16 cellular contexts compared by ENCODE assay signal in genomic region chr7:37277513-37277912, GRCh38.
DNase-seq lines count a peak whose midpoint lies in the region; ATAC-seq lines count a peak whose summit lies in the region.
"Had no signal": no experiment of that assay in that cellular context is flagged by ENCODE, and none has a peak within 500 bp of the region (broad histone marks: within the 10 kb centered on the region; RNA-seq: fewer than 3 reads in every experiment).

No MANE protein-coding gene starts in this region.

- H3K4me3 Mint-ChIP-seq in activated CD4-positive, alpha-beta T cell treated with anti-CD3 and anti-CD28 coated beads, Interleukin-2, amount 10 ng/mL, durations not matched to agents 24 days and 14 days: no peak overlapping the region
- H3K4me3 Mint-ChIP-seq: CD4-positive, alpha-beta T cell; H9 had no signal

- DNase-seq in activated CD4-positive, alpha-beta T cell treated with anti-CD3 and anti-CD28 coated beads, Interleukin-2, amount 10 ng/mL, durations not matched to agents 24 days and 14 days: peak; percentile 45
- no peak for DNase-seq in activated CD4-positive, alpha-beta T cell treated with anti-CD3 and anti-CD28 coated beads for 1 hour
- DNase-seq in islet precursor cell: peak; percentile 68
- DNase-seq in substantia nigra (lab: John Stamatoyannopoulos, UW): no peak
- no peak for DNase-seq in NCI-H526 treated with DMSO at 0.1 percent for 48 hours (lab: John Stamatoyannopoulos, UW)
- DNase-seq in NCI-H187 treated with DMSO at 0.1 percent for 48 hours (lab: John Stamatoyannopoulos, UW): no peak
- DNase-seq: AML-193; CD4-positive, alpha-beta T cell; DMS79 treated with DMSO at 0.1 percent for 48 hours; EL; GOT3; H9 had no signal

- no peaks in the 10 kb centered on the region for H3K27me3 Mint-ChIP-seq in activated CD4-positive, alpha-beta T cell treated with anti-CD3 and anti-CD28 coated beads, Interleukin-2, amount 10 ng/mL, durations not matched to agents 24 days and 14 days
- H3K27me3 Mint-ChIP-seq: CD4-positive, alpha-beta T cell had no signal

- peaks cover 27% of the 10 kb centered on the region for H3K36me3 Mint-ChIP-seq in activated CD4-positive, alpha-beta T cell treated with anti-CD3 and anti-CD28 coated beads, Interleukin-2, amount 10 ng/mL, durations not matched to agents 24 days and 14 days (ENCODE audit: low read depth)

- no peak overlapping the region for H3K27ac Mint-ChIP-seq in activated CD4-positive, alpha-beta T cell treated with anti-CD3 and anti-CD28 coated beads, Interleukin-2, amount 10 ng/mL, durations not matched to agents 24 days and 14 days
- H3K27ac Mint-ChIP-seq: CD4-positive, alpha-beta T cell; H9 had no signal

- H3K4me1 Mint-ChIP-seq in activated CD4-positive, alpha-beta T cell treated with anti-CD3 and anti-CD28 coated beads, Interleukin-2, amount 10 ng/mL, durations not matched to agents 24 days and 14 days: peaks cover 28% of the 10 kb centered on the region

- ATAC-seq in HG02973 (IDR thresholded peaks at IDR 0.05; ENCODE audit: unreplicated experiment): no peak

- intact Hi-C loops in activated CD4-positive, alpha-beta T cell treated with anti-CD3 and anti-CD28 coated beads, Interleukin-2, amount 10 ng/mL, durations not matched to agents 24 days and 14 days (cut with micrococcal nuclease): no loop called here

- H3K27ac ChIP-seq in angular gyrus (ENCODE audit: low read depth, low read length) (peak overlapping the region; percentile 99), substantia nigra (ENCODE audit: low read depth, low read length, poor library complexity, severe bottlenecking) (peak overlapping the region; percentile 91)
- H3K27ac ChIP-seq: 22Rv1, BLaER1 had no signal

- no peaks in the 10 kb centered on the region for H3K9me3 Mint-ChIP-seq in activated CD4-positive, alpha-beta T cell treated with anti-CD3 and anti-CD28 coated beads, Interleukin-2, amount 10 ng/mL, durations not matched to agents 24 days and 14 days
- H3K9me3 Mint-ChIP-seq: CD4-positive, alpha-beta T cell had no signal

Comparison
In these comparisons a context has a peak if more than half of its experiments do, and no peak if none do; other contexts are left out.
1. DNase-seq: peak in activated CD4-positive, alpha-beta T cell treated with anti-CD3 and anti-CD28 coated beads, Interleukin-2, amount 10 ng/mL, durations not matched to agents 24 days and 14 days (single experiment) and islet precursor cell (single experiment); none in activated CD4-positive, alpha-beta T cell treated with anti-CD3 and anti-CD28 coated beads for 1 hour (single experiment), substantia nigra (0 of 49), NCI-H526 treated with DMSO at 0.1 percent for 48 hours (single experiment) and NCI-H187 treated with DMSO at 0.1 percent for 48 hours (single experiment).